ENCODE assay signal across 10 cellular contexts in genomic region chr10:65570143-65571010, GRCh38.
A peak's percentile ranks its signal among the peaks of the same experiment; 100 is the strongest.
DNase-seq lines count a peak whose midpoint lies in the region; ATAC-seq, FAIRE-seq and TF ChIP-seq lines count a peak whose summit lies in the region.
"Had no signal": no experiment of that assay in that cellular context is flagged by ENCODE, and none has a peak within 500 bp of the region (broad histone marks: within the 10 kb centered on the region; RNA-seq: fewer than 3 reads in every experiment).

No MANE protein-coding gene starts in this region.

- H3K27me3 Mint-ChIP-seq in effector memory CD8-positive, alpha-beta T cell: no peaks in the 10 kb centered on the region
- H3K27me3 Mint-ChIP-seq: activated naive CD8-positive, alpha-beta T cell treated with anti-CD3 and anti-CD28 coated beads, Interleukin-2, amount 10 ng/mL, durations not matched to agents 7 days and 5 days had no signal

- peak overlapping the region; percentile 70 for H3K4me2 ChIP-seq in HepG2 (ENCODE audit: low read depth, low read length)

- TF ChIP-seq EP300 in HepG2 (IDR thresholded peaks at IDR 0.05; ENCODE audit: low read depth in 2 of 2, low read length in 2 of 2) (no peak), HepG2 (CRISPR knock-in tag; IDR thresholded peaks at IDR 0.05; ENCODE audit: borderline replicate concordance) (no peak)

- peak overlapping the region; percentile 71 for H2AFZ ChIP-seq in HepG2 (ENCODE audit: low read length)

- no peak for DNase-seq in AG04450 (ENCODE audit: low read depth, low spot score)
- DNase-seq in NCI-H748 (lab: John Stamatoyannopoulos, UW; ENCODE audit: unreplicated experiment): peak; percentile 78
- DNase-seq in colonic mucosa: peak; percentile 72
- peak; percentile 67 for DNase-seq in HepG2 (ENCODE audit: low spot score)
- peak; percentile 78 for DNase-seq in urothelium cell line (ENCODE audit: low spot score)
- DNase-seq in T-helper 2 cell: no peak
- no peak for DNase-seq in effector memory CD8-positive, alpha-beta T cell
- DNase-seq: activated naive CD8-positive, alpha-beta T cell treated with anti-CD3 and anti-CD28 coated beads, Interleukin-2, amount 10 ng/mL, durations not matched to agents 7 days and 5 days; DND-41 had no signal

- H3K4me1 ChIP-seq in colonic mucosa (no peaks in the 10 kb centered on the region), HepG2 (ENCODE audit: insufficient read depth, low read length) (no peaks in the 10 kb centered on the region; the same call in 1 of the 2 replicates)

- no peaks in the 10 kb centered on the region for H3K4me1 Mint-ChIP-seq in effector memory CD8-positive, alpha-beta T cell (ENCODE audit: low read depth in 2 of 2)
- H3K4me1 Mint-ChIP-seq: activated naive CD8-positive, alpha-beta T cell treated with anti-CD3 and anti-CD28 coated beads, Interleukin-2, amount 10 ng/mL, durations not matched to agents 7 days and 5 days had no signal

- H3K9ac ChIP-seq in colonic mucosa (ENCODE audit: low read depth in 2 of 2, low read length in 2 of 2): peak overlapping the region; percentile 58 to 81
- peak overlapping the region; percentile 78 for H3K9ac ChIP-seq in HepG2 (ENCODE audit: insufficient read depth, low read depth, low read length)

- no peaks in the 10 kb centered on the region for H3K36me3 Mint-ChIP-seq in effector memory CD8-positive, alpha-beta T cell (ENCODE audit: insufficient read depth)
- H3K36me3 Mint-ChIP-seq: activated naive CD8-positive, alpha-beta T cell treated with anti-CD3 and anti-CD28 coated beads, Interleukin-2, amount 10 ng/mL, durations not matched to agents 7 days and 5 days had no signal

- H3K36me3 ChIP-seq in colonic mucosa (no peaks in the 10 kb centered on the region), HepG2 (replicated peaks in 1 of 2; ENCODE audit: control insufficient read depth in 1 of 2, insufficient read depth in 2 of 2, low read length in 2 of 2) (no peaks in the 10 kb centered on the region)

- FAIRE-seq in HepG2 (lab: Jason Lieb, UNC) (peak; percentile 68), urothelium cell line (lab: Jason Lieb, UNC) (peak; percentile 42)

- H3K9me3 ChIP-seq in AG04450 (ENCODE audit: control insufficient read depth, insufficient read depth, low read length) (no peaks in the 10 kb centered on the region), colonic mucosa (no peaks in the 10 kb centered on the region), HepG2 (ENCODE audit: low read length) (no peaks in the 10 kb centered on the region)

- peak; percentile 81 to 83 for TF ChIP-seq POLR2A in HepG2 (IDR thresholded peaks at IDR 0.05; ENCODE audit: insufficient read depth in 1 of 2, low read depth in 2 of 2, low read length in 2 of 2)

- CTCF ChIA-PET in AG04450 (lab: Charles Lee) (interaction anchor here (0.6 to 0.7 kb wide), 2 partner anchors 9 to 608 kb away, joined by 3 read pairs; no protein-coding TSS in a partner anchor), HepG2 (lab: Yijun Ruan, JAX; ENCODE audit: low intra/inter-chr PET ratio, low total read pairs) (no interaction called here)

- POLR2A ChIA-PET in AG04450 (lab: Yijun Ruan, JAX): no interaction called here
- POLR2A ChIA-PET in HepG2 (lab: Yijun Ruan, JAX): no interaction called here

- no peaks in the 10 kb centered on the region for H4K20me1 ChIP-seq in HepG2 (ENCODE audit: insufficient read depth, low read length)

- H3K4me3 Mint-ChIP-seq in effector memory CD8-positive, alpha-beta T cell: no peak overlapping the region
- H3K4me3 Mint-ChIP-seq: activated naive CD8-positive, alpha-beta T cell treated with anti-CD3 and anti-CD28 coated beads, Interleukin-2, amount 10 ng/mL, durations not matched to agents 7 days and 5 days had no signal

- TSS peak; percentile 89 for BruUV-seq in HepG2 (replicated peaks; lab: Mats Ljungman, UMichigan)

- in situ Hi-C loops in HepG2 (cut with HindIII; ENCODE audit: extremely low pct_ligation_motif_present, low pct_unique_long_range_greater_than_20kb): no loop called here

- no peaks in the 10 kb centered on the region for H3K27me3 ChIP-seq in AG04450 (ENCODE audit: control insufficient read depth, insufficient read depth, low read length)
- H3K27me3 ChIP-seq in colonic mucosa: no peaks in the 10 kb centered on the region
- H3K27me3 ChIP-seq in HepG2 (ENCODE audit: control insufficient read depth in 1 of 2, insufficient read depth in 2 of 2, low read length in 2 of 2): no peaks in the 10 kb centered on the region; a peak in 1 of 5 replicates

- ATAC-seq in HG02623 (IDR thresholded peaks at IDR 0.05; ENCODE audit: unreplicated experiment) (peak; percentile 44), HepG2 (peak; percentile 99)
- no peak for ATAC-seq in effector memory CD8-positive, alpha-beta T cell (replicated peaks)

- WGBS in HepG2 (ENCODE audit: low lambda C conversion rate): 14% methylated on average over 20 of the region's 20 CpGs

- H3K4me3 ChIP-seq in AG04450 (ENCODE audit: low read depth, low read length) (peak overlapping the region; percentile 68), colonic mucosa (peak overlapping the region; percentile 42), HepG2 (replicated peaks in 1 of 3; ENCODE audit: insufficient read depth in 1 of 3, low read depth in 2 of 3, low read length in 3 of 3) (peak overlapping the region; percentile 71 to 80 (median 74))

- peaks cover 6 to 15% of the 10 kb centered on the region in 2 donors for H3K9me3 Mint-ChIP-seq in effector memory CD8-positive, alpha-beta T cell
- H3K9me3 Mint-ChIP-seq: activated naive CD8-positive, alpha-beta T cell treated with anti-CD3 and anti-CD28 coated beads, Interleukin-2, amount 10 ng/mL, durations not matched to agents 7 days and 5 days had no signal

- H3K27ac ChIP-seq in AG04450 (ENCODE audit: low read depth, low read length) (no peak overlapping the region), colonic mucosa (peak overlapping the region; percentile 42), HepG2 (ENCODE audit: extremely low read length, insufficient read depth, low read length) (peak overlapping the region; percentile 75)

- no peak overlapping the region for H3K27ac Mint-ChIP-seq in effector memory CD8-positive, alpha-beta T cell
- H3K27ac Mint-ChIP-seq: activated naive CD8-positive, alpha-beta T cell treated with anti-CD3 and anti-CD28 coated beads, Interleukin-2, amount 10 ng/mL, durations not matched to agents 7 days and 5 days had no signal

- H3K79me2 ChIP-seq in HepG2 (ENCODE audit: insufficient read depth, low read length): no peaks in the 10 kb centered on the region

- intact Hi-C loops in colonic mucosa (cut with DNase I) (no loop called here), HepG2 (cut with micrococcal nuclease; ENCODE audit: unreplicated experiment) (loop anchor here (5.0 kb wide), 1 partner anchor 272 kb away; no protein-coding TSS in a partner anchor)

- TF ChIP-seq CTCF in AG04450 (IDR thresholded peaks at IDR 0.05; ENCODE audit: low read depth, low read length) (no peak), colonic mucosa (IDR thresholded peaks at IDR 0.05) (no peak), HepG2 (CRISPR knock-in tag; IDR thresholded peaks at IDR 0.05) (no peak)

- no peak for TF ChIP-seq RAD21 in HepG2 (CRISPR knock-in tag; IDR thresholded peaks at IDR 0.05)

TF ChIP-seq in HepG2, 621 proteins besides CTCF, POLR2A, EP300 and RAD21 (continues in another document):
- peak; percentile 38; the same call in 1 of the 2 replicates for TF ChIP-seq TFDP1 (CRISPR knock-in tag; IDR thresholded peaks at IDR 0.05; ENCODE audit: borderline replicate concordance)
- no peak for TF ChIP-seq KAT2B (IDR thresholded peaks at IDR 0.05; ENCODE audit: borderline replicate concordance, low read depth, low read length)
- peak; percentile 69 for TF ChIP-seq GABPB1 (CRISPR knock-in tag; IDR thresholded peaks at IDR 0.05)
- 0 out of 2 replicates have a peak, but pooled peaks have one; percentile 17 for TF ChIP-seq RXRB (CRISPR knock-in tag; IDR thresholded peaks at IDR 0.05; ENCODE audit: borderline replicate concordance)
- no peak for TF ChIP-seq ZNF781 (CRISPR knock-in tag; IDR thresholded peaks at IDR 0.05; ENCODE audit: borderline replicate concordance, not compliant biosample characterization)
- TF ChIP-seq, protein P1, sequence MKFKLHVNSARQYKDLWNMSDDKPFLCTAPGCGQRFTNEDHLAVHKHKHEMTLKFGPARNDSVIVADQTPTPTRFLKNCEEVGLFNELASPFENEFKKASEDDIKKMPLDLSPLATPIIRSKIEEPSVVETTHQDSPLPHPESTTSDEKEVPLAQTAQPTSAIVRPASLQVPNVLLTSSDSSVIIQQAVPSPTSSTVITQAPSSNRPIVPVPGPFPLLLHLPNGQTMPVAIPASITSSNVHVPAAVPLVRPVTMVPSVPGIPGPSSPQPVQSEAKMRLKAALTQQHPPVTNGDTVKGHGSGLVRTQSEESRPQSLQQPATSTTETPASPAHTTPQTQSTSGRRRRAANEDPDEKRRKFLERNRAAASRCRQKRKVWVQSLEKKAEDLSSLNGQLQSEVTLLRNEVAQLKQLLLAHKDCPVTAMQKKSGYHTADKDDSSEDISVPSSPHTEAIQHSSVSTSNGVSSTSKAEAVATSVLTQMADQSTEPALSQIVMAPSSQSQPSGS (CRISPR knock-in tag; IDR thresholded peaks at IDR 0.05): no peak
- TF ChIP-seq TAF1 (CRISPR knock-in tag; IDR thresholded peaks at IDR 0.05): peak; percentile 62; the same call in 1 of the 2 replicates
- TF ChIP-seq, protein P2, sequence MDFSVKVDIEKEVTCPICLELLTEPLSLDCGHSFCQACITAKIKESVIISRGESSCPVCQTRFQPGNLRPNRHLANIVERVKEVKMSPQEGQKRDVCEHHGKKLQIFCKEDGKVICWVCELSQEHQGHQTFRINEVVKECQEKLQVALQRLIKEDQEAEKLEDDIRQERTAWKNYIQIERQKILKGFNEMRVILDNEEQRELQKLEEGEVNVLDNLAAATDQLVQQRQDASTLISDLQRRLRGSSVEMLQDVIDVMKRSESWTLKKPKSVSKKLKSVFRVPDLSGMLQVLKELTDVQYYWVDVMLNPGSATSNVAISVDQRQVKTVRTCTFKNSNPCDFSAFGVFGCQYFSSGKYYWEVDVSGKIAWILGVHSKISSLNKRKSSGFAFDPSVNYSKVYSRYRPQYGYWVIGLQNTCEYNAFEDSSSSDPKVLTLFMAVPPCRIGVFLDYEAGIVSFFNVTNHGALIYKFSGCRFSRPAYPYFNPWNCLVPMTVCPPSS (IDR thresholded peaks at IDR 0.05): no peak
- peak; percentile 89 for TF ChIP-seq POLR2G (IDR thresholded peaks at IDR 0.05; ENCODE audit: low read depth, low read length)
- TF ChIP-seq ZMYM4 (CRISPR knock-in tag; IDR thresholded peaks at IDR 0.05): peak; percentile 70

Comparison
In these comparisons a context has a peak if more than half of its experiments do, and no peak if none do; other contexts are left out.
1. DNase-seq: peak in NCI-H748 (single experiment), colonic mucosa (single experiment), HepG2 (single experiment) and urothelium cell line (single experiment); none in AG04450 (single experiment), T-helper 2 cell (0 of 5) and effector memory CD8-positive, alpha-beta T cell (0 of 3).
2. Peak in every context shown above with its lines, with median percentiles within 50 percentile points of each other: H3K4me3 ChIP-seq.